ENCODE assay signal across 19 cellular contexts in the genomic region with DNA sequence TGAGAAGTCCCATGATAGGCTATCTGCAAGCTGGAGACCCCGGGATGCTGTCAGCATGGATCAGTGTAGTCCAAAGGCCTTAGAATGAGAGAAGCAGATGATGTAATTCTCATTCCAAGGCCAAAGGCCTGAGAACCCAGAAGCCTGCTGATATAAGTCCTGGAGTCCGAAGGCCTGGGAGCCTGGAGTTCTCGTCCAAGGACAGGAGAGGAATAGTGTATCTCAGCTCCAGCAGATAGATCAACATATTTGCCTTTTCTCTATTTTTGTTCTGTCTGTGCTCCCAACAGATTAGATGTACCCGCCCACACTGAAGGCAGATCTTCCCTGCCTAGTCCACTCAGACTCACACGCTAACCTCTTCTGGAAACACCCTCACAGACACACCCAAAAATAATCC.
A peak's percentile ranks its signal among the peaks of the same experiment; 100 is the strongest.
DNase-seq lines count a peak whose midpoint lies in the region; ATAC-seq, FAIRE-seq and TF ChIP-seq lines count a peak whose summit lies in the region.
"Had no signal": no experiment of that assay in that cellular context is flagged by ENCODE, and none has a peak within 500 bp of the region (broad histone marks: within the 10 kb centered on the region; RNA-seq: fewer than 3 reads in every experiment).

No MANE protein-coding gene starts in this region.

- POLR2A ChIA-PET in MCF 10A (lab: Yijun Ruan, JAX) = interaction anchor here (0.6 kb wide), 1 partner anchor 103 kb away, joined by 4 read pairs; no protein-coding TSS in a partner anchor

- CTCF ChIA-PET in MCF 10A (lab: Yijun Ruan, JAX) = interaction anchor here (1.9 kb wide), 1 partner anchor 8 kb away, joined by 4 read pairs; no protein-coding TSS in a partner anchor

- H3K27me3 Mint-ChIP-seq in MCF 10A (ENCODE audit: insufficient read depth, unreplicated experiment) (no peaks in the 10 kb centered on the region), astrocyte (ENCODE audit: low read depth, unreplicated experiment) (no peaks in the 10 kb centered on the region)
- H3K27me3 Mint-ChIP-seq in activated T-helper 2 cell treated with anti-CD3 and anti-CD28 coated beads, Interferon-gamma antibody, Interleukin-2, Interleukin-4, amounts not matched to agents 10 μg/mL and 5 μg/mL and 100 μg/mL, durations not matched to agents 14 hours and 24 hours and 36 hours (ENCODE audit: low read depth) = no peaks in the 10 kb centered on the region

- H3K4me3 Mint-ChIP-seq in MCF 10A (ENCODE audit: unreplicated experiment) (no peak overlapping the region), astrocyte (ENCODE audit: unreplicated experiment) (no peak overlapping the region)
- no peak overlapping the region for H3K4me3 Mint-ChIP-seq in activated T-helper 2 cell treated with anti-CD3 and anti-CD28 coated beads, Interferon-gamma antibody, Interleukin-2, Interleukin-4, amounts not matched to agents 10 μg/mL and 5 μg/mL and 100 μg/mL, durations not matched to agents 14 hours and 24 hours and 36 hours (ENCODE audit: low read depth)

- peak in 6 of 8 donors; percentile 42 to 78 (median 65) for ATAC-seq in heart right ventricle

- H2BK12ac ChIP-seq in mesenchymal stem cell (ENCODE audit: low read length in 2 of 2) = no peak overlapping the region

- H3K4ac ChIP-seq in mesenchymal stem cell (ENCODE audit: low read depth in 1 of 2, low read length in 2 of 2) = no peak overlapping the region

- TF ChIP-seq CTCF in MCF 10A (IDR thresholded peaks at IDR 0.05; ENCODE audit: unreplicated experiment) (no peak), breast epithelium (IDR thresholded peaks at IDR 0.05) (no peak), astrocyte (IDR thresholded peaks at IDR 0.05; ENCODE audit: insufficient read depth, low read depth, low read length) (no peak), heart right ventricle (IDR thresholded peaks at IDR 0.05) (no peak), testis (IDR thresholded peaks at IDR 0.05) (no peak)

- peaks cover 8% of the 10 kb centered on the region for H3K9me3 Mint-ChIP-seq in MCF 10A (ENCODE audit: unreplicated experiment)
- H3K9me3 Mint-ChIP-seq in astrocyte (ENCODE audit: unreplicated experiment) = no peaks in the 10 kb centered on the region
- no peaks in the 10 kb centered on the region for H3K9me3 Mint-ChIP-seq in activated T-helper 2 cell treated with anti-CD3 and anti-CD28 coated beads, Interferon-gamma antibody, Interleukin-2, Interleukin-4, amounts not matched to agents 10 μg/mL and 5 μg/mL and 100 μg/mL, durations not matched to agents 14 hours and 24 hours and 36 hours

- no peaks in the 10 kb centered on the region for H3K79me2 ChIP-seq in astrocyte (ENCODE audit: insufficient read depth, low read length)

- no peaks in the 10 kb centered on the region for H3K9me3 ChIP-seq in breast epithelium
- no peaks in the 10 kb centered on the region for H3K9me3 ChIP-seq in astrocyte (ENCODE audit: insufficient read depth, low read depth, low read length)
- no peaks in the 10 kb centered on the region for H3K9me3 ChIP-seq in heart right ventricle
- no peaks in the 10 kb centered on the region for H3K9me3 ChIP-seq in testis
- H3K9me3 ChIP-seq in mesenchymal stem cell (ENCODE audit: control insufficient read depth, low read length) = no peaks in the 10 kb centered on the region
- H3K9me3 ChIP-seq: BLaER1 treated with 17β-estradiol and CSF1 and Interleukin-3, amounts not matched to agents 10 nM and 100 nM; MG63; Peyer's patch had no signal

- H3K9ac ChIP-seq in astrocyte (ENCODE audit: low read length) = no peak overlapping the region
- no peak overlapping the region for H3K9ac ChIP-seq in mesenchymal stem cell (ENCODE audit: low read length)
- H3K9ac ChIP-seq: BLaER1 treated with 17β-estradiol and CSF1 and Interleukin-3, amounts not matched to agents 10 nM and 100 nM had no signal

- intact Hi-C loops in MCF 10A (cut with micrococcal nuclease) (no loop called here), breast epithelium (cut with DNase I; ENCODE audit: low total_unique reads) (no loop called here), heart right ventricle (cut with DNase I) (no loop called here), testis (cut with DNase I; ENCODE audit: low total_unique reads) (no loop called here)
- intact Hi-C loops in activated T-helper 2 cell treated with anti-CD3 and anti-CD28 coated beads, Interferon-gamma antibody, Interleukin-2, Interleukin-4, amounts not matched to agents 10 μg/mL and 5 μg/mL and 100 μg/mL, durations not matched to agents 14 hours and 24 hours and 36 hours (cut with micrococcal nuclease) = no loop called here

- H3K27me3 ChIP-seq in breast epithelium (no peaks in the 10 kb centered on the region), astrocyte (ENCODE audit: insufficient read depth, low read length) (no peaks in the 10 kb centered on the region), heart right ventricle (no peaks in the 10 kb centered on the region), testis (no peaks in the 10 kb centered on the region), mesenchymal stem cell (ENCODE audit: control insufficient read depth in 1 of 2, insufficient read depth in 1 of 2, low read length in 2 of 2) (no peaks in the 10 kb centered on the region)
- H3K27me3 ChIP-seq: BLaER1 treated with 17β-estradiol and CSF1 and Interleukin-3, amounts not matched to agents 10 nM and 100 nM; MG63; Peyer's patch had no signal

- no peak for FAIRE-seq in astrocyte (lab: Jason Lieb, UNC)
- FAIRE-seq: GM12891, GM19239, H1 had no signal

- H3K79me1 ChIP-seq in mesenchymal stem cell (replicated peaks; ENCODE audit: low read length, poor library complexity, severe bottlenecking) = no peaks in the 10 kb centered on the region

- no peak overlapping the region for H4K8ac ChIP-seq in mesenchymal stem cell (ENCODE audit: low read length)

- no peak overlapping the region for H3K18ac ChIP-seq in mesenchymal stem cell (ENCODE audit: low read depth in 1 of 2, low read length in 2 of 2)

- no peaks in the 10 kb centered on the region for H3K36me3 Mint-ChIP-seq in MCF 10A (ENCODE audit: insufficient read depth, unreplicated experiment)
- H3K36me3 Mint-ChIP-seq in astrocyte (ENCODE audit: low read depth, unreplicated experiment) = peaks cover 1% of the 10 kb centered on the region
- no peaks in the 10 kb centered on the region for H3K36me3 Mint-ChIP-seq in activated T-helper 2 cell treated with anti-CD3 and anti-CD28 coated beads, Interferon-gamma antibody, Interleukin-2, Interleukin-4, amounts not matched to agents 10 μg/mL and 5 μg/mL and 100 μg/mL, durations not matched to agents 14 hours and 24 hours and 36 hours (ENCODE audit: low read depth)

- DNase-seq in MCF 10A (ENCODE audit: unreplicated experiment) (no peak), breast epithelium (ENCODE audit: low spot score in 2 of 2) (no peak), astrocyte (ENCODE audit: low read depth) (no peak), heart right ventricle (no peak), testis (peak; percentile 62), mesenchymal stem cell (no peak), CD1c-positive myeloid dendritic cell (ENCODE audit: extremely low spot score) (no peak)
- no peak for DNase-seq in activated T-helper 2 cell treated with anti-CD3 and anti-CD28 coated beads, Interferon-gamma antibody, Interleukin-2, Interleukin-4, amounts not matched to agents 10 μg/mL and 5 μg/mL and 100 μg/mL, durations not matched to agents 14 hours and 24 hours and 36 hours (ENCODE audit: low spot score)
- DNase-seq: COR-L47, KG1, MG63, NCI-H1105, NCI-H1694 treated with DMSO at 0.1 percent for 48 hours, NCI-H69, Peyer's patch had no signal

- no peak overlapping the region for H3K23ac ChIP-seq in mesenchymal stem cell (ENCODE audit: low read length in 2 of 2)

- no peaks in the 10 kb centered on the region for H3K4me1 ChIP-seq in breast epithelium
- H3K4me1 ChIP-seq in astrocyte (ENCODE audit: insufficient read depth, low read length) = no peaks in the 10 kb centered on the region
- peaks cover 0 to 6% (median 0%) of the 10 kb centered on the region in 9 donors for H3K4me1 ChIP-seq in heart right ventricle
- H3K4me1 ChIP-seq in testis = no peaks in the 10 kb centered on the region
- no peaks in the 10 kb centered on the region for H3K4me1 ChIP-seq in mesenchymal stem cell (ENCODE audit: control insufficient read depth, insufficient read depth, low read depth, low read length)
- H3K4me1 ChIP-seq: BLaER1 treated with 17β-estradiol and CSF1 and Interleukin-3, amounts not matched to agents 10 nM and 100 nM; Peyer's patch had no signal

- H3K14ac ChIP-seq in mesenchymal stem cell (ENCODE audit: low read length in 2 of 2) = no peak overlapping the region

- no peaks in the 10 kb centered on the region for H3K36me3 ChIP-seq in breast epithelium
- H3K36me3 ChIP-seq in astrocyte (ENCODE audit: insufficient read depth, low read length) = no peaks in the 10 kb centered on the region
- H3K36me3 ChIP-seq in heart right ventricle = no peaks in the 10 kb centered on the region
- H3K36me3 ChIP-seq in testis (ENCODE audit: low read depth, missing control alignments) = no peaks in the 10 kb centered on the region
- H3K36me3 ChIP-seq in mesenchymal stem cell (ENCODE audit: control insufficient read depth in 1 of 2, insufficient read depth in 2 of 2, low read depth in 1 of 2, low read length in 2 of 2) = no peaks in the 10 kb centered on the region
- H3K36me3 ChIP-seq: BLaER1 treated with 17β-estradiol and CSF1 and Interleukin-3, amounts not matched to agents 10 nM and 100 nM; MG63; Peyer's patch had no signal

- no peak overlapping the region for H2AK5ac ChIP-seq in mesenchymal stem cell (ENCODE audit: low read length, severe bottlenecking)

- 65 to 73% methylated on average over 5 of the region's 5 CpGs for WGBS in heart right ventricle, 2 donors
- 33 to 38% methylated on average over 5 of the region's 5 CpGs for WGBS in testis, 2 donors
- WGBS in mesenchymal stem cell = 90% methylated on average over 5 of the region's 5 CpGs

- no peak overlapping the region for H2BK15ac ChIP-seq in mesenchymal stem cell (ENCODE audit: low read depth, poor library complexity, severe bottlenecking)

- H3K27ac Mint-ChIP-seq in MCF 10A (ENCODE audit: low read depth, unreplicated experiment) (peak overlapping the region; percentile 80), astrocyte (ENCODE audit: unreplicated experiment) (peak overlapping the region; percentile 45)
- no peak overlapping the region for H3K27ac Mint-ChIP-seq in activated T-helper 2 cell treated with anti-CD3 and anti-CD28 coated beads, Interferon-gamma antibody, Interleukin-2, Interleukin-4, amounts not matched to agents 10 μg/mL and 5 μg/mL and 100 μg/mL, durations not matched to agents 14 hours and 24 hours and 36 hours

- BruUV-seq in MCF 10A (replicated peaks; lab: Mats Ljungman, UMichigan) = no TSS peak

- no peak for TF ChIP-seq POLR2A in breast epithelium (IDR thresholded peaks at IDR 0.05)
- no peak for TF ChIP-seq POLR2A in testis (IDR thresholded peaks at IDR 0.05)

- H2AFZ ChIP-seq in astrocyte (ENCODE audit: low read depth, low read length) (no peak overlapping the region), mesenchymal stem cell (ENCODE audit: low read depth, low read length) (no peak overlapping the region)

- no peak overlapping the region for H3K4me3 ChIP-seq in breast epithelium
- H3K4me3 ChIP-seq in astrocyte (ENCODE audit: insufficient read depth, low read depth, low read length) = no peak overlapping the region
- no peak overlapping the region for H3K4me3 ChIP-seq in heart right ventricle
- no peak overlapping the region for H3K4me3 ChIP-seq in testis
- no peak overlapping the region for H3K4me3 ChIP-seq in mesenchymal stem cell (ENCODE audit: insufficient read depth in 1 of 2, low read depth in 1 of 2, low read length in 2 of 2)
- H3K4me3 ChIP-seq: BLaER1 treated with 17β-estradiol and CSF1 and Interleukin-3, amounts not matched to agents 10 nM and 100 nM; MG63; Peyer's patch had no signal

- no peak overlapping the region for H3K27ac ChIP-seq in breast epithelium
- no peak overlapping the region for H3K27ac ChIP-seq in astrocyte (ENCODE audit: low read depth, low read length)
- peak overlapping the region in 1 of 10 donors; percentile 6 for H3K27ac ChIP-seq in heart right ventricle
- peak overlapping the region in 1 of 2 donors; percentile 45 for H3K27ac ChIP-seq in testis
- H3K27ac ChIP-seq in mesenchymal stem cell (ENCODE audit: low read length, poor library complexity, severe bottlenecking) = no peak overlapping the region
- H3K27ac ChIP-seq: BLaER1 treated with 17β-estradiol and CSF1 and Interleukin-3, amounts not matched to agents 10 nM and 100 nM; Peyer's patch had no signal

- no peak overlapping the region for H2BK5ac ChIP-seq in mesenchymal stem cell (ENCODE audit: low read depth, low read length, poor library complexity, severe bottlenecking)

- no peak overlapping the region for H3K4me2 ChIP-seq in astrocyte (ENCODE audit: low read length)
- no peak overlapping the region for H3K4me2 ChIP-seq in mesenchymal stem cell (ENCODE audit: low read length, poor library complexity, severe bottlenecking)
- H3K4me2 ChIP-seq: BLaER1 treated with 17β-estradiol and CSF1 and Interleukin-3, amounts not matched to agents 10 nM and 100 nM had no signal

- H2BK120ac ChIP-seq in mesenchymal stem cell (ENCODE audit: low read depth, low read length) = no peak overlapping the region

- no peaks in the 10 kb centered on the region for H4K20me1 ChIP-seq in astrocyte (ENCODE audit: insufficient read depth, low read length)
- H4K20me1 ChIP-seq: BLaER1 treated with 17β-estradiol and CSF1 and Interleukin-3, amounts not matched to agents 10 nM and 100 nM had no signal

- H3K4me1 Mint-ChIP-seq in MCF 10A (ENCODE audit: insufficient read depth, unreplicated experiment) = peaks cover 24% of the 10 kb centered on the region
- peaks cover 12% of the 10 kb centered on the region for H3K4me1 Mint-ChIP-seq in astrocyte (ENCODE audit: low read depth, unreplicated experiment)
- H3K4me1 Mint-ChIP-seq in activated T-helper 2 cell treated with anti-CD3 and anti-CD28 coated beads, Interferon-gamma antibody, Interleukin-2, Interleukin-4, amounts not matched to agents 10 μg/mL and 5 μg/mL and 100 μg/mL, durations not matched to agents 14 hours and 24 hours and 36 hours (ENCODE audit: low read depth) = no peaks in the 10 kb centered on the region

- H4K91ac ChIP-seq in mesenchymal stem cell (ENCODE audit: low read length) = no peak overlapping the region
